9 cellular contexts compared by ENCODE assay signal in the genomic region with DNA sequence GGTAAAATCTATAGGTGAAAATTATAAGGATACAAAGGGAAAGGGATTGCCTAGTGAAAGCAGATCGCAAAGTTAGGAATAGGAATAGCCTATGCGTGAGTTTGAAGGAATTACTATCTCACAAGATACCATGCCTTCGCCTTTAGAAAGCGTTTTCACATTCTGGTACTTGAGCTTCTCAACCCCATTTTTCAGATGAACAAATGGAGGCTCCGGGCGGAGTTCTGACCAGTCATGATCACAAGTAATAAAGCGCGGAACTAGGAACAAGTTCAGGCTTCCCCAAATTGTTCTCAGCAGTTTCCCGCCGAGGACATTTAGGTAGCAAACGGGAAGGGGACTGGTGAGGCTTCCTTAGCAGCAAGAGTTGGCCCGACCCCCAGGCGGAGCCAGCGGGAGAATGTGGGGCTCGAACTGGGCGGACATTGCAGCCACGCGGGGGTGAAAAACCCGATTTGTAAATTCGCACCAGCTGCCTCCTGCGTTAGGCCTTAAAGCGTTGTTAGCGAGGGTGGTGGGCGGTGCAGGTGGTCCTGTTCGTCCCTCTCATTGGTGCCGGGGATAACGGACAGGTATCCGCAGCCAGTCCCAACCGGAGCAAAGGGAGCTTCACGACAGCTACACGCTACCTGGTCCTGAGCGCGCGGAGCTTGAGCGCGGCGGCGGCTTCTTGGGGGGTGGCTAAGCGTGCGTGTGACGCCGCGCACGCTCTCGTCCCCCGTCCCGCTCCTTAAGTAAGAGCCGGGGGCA. TPM values are rescaled to one million over a fixed set of nuclear protein-coding genes. Genes with fewer than 3 reads are reported as not detected.
DNase-seq lines count a peak whose midpoint lies in the region; ATAC-seq, FAIRE-seq and TF ChIP-seq lines count a peak whose summit lies in the region.
"Had no signal": no experiment of that assay in that cellular context is flagged by ENCODE, and none has a peak within 500 bp of the region (broad histone marks: within the 10 kb centered on the region; RNA-seq: fewer than 3 reads in every experiment).

No MANE protein-coding gene starts in this region.

- peaks cover 23% of the 10 kb centered on the region for H3K27me3 ChIP-seq in HUES64 (ENCODE audit: insufficient read depth, low read length)

- peak overlapping the region; percentile 57 for H3K9ac ChIP-seq in HUES64 (ENCODE audit: low read depth, low read length)

- intact Hi-C loops in activated T-helper 1 cell treated with anti-CD3 and anti-CD28 coated beads, Interleukin-12 subunit alpha, Interleukin-12 subunit beta, Interleukin-2, Interleukin-4 antibody, amounts not matched to agents 30 ng/mL and 10 ng/mL and 1 ng/mL, durations not matched to agents 14 hours and 24 hours and 36 hours (cut with micrococcal nuclease), result loop anchor here (1.0 kb wide), 1 partner anchor 15 kb away; the partner anchor contains the start of gene SEMA6C

- H3K9me3 ChIP-seq in HUES64 (ENCODE audit: insufficient read depth, low read depth, low read length), result no peaks in the 10 kb centered on the region

- no peak for TF ChIP-seq CTCF in fibroblast of the aortic adventitia (IDR thresholded peaks at IDR 0.05; ENCODE audit: insufficient read depth, low read length)
- no peak for TF ChIP-seq CTCF in nephron progenitor cell (IDR thresholded peaks at IDR 0.05)

- WGBS in HUES64, result 16% methylated on average over 48 of the region's 48 CpGs

- peak overlapping the region; percentile 40 for H3K27ac Mint-ChIP-seq in activated T-helper 1 cell treated with anti-CD3 and anti-CD28 coated beads, Interleukin-12 subunit alpha, Interleukin-12 subunit beta, Interleukin-2, Interleukin-4 antibody, amounts not matched to agents 30 ng/mL and 10 ng/mL and 1 ng/mL, durations not matched to agents 14 hours and 24 hours and 36 hours
- H3K27ac Mint-ChIP-seq in nephron progenitor cell, result peak overlapping the region; percentile 29
- H3K27ac Mint-ChIP-seq in stimulated activated effector memory CD8-positive, alpha-beta T cell treated with anti-CD3 and anti-CD28 coated beads, Interleukin-12 subunit alpha, Interleukin-12 subunit beta, amount 100 ng/mL, for 72 hours, result peak overlapping the region; percentile 40

- H3K36me3 Mint-ChIP-seq in activated T-helper 1 cell treated with anti-CD3 and anti-CD28 coated beads, Interleukin-12 subunit alpha, Interleukin-12 subunit beta, Interleukin-2, Interleukin-4 antibody, amounts not matched to agents 30 ng/mL and 10 ng/mL and 1 ng/mL, durations not matched to agents 14 hours and 24 hours and 36 hours (ENCODE audit: low read depth), result peaks cover 4% of the 10 kb centered on the region
- H3K36me3 Mint-ChIP-seq in nephron progenitor cell (ENCODE audit: low read depth), result peaks cover 26% of the 10 kb centered on the region
- H3K36me3 Mint-ChIP-seq in stimulated activated effector memory CD8-positive, alpha-beta T cell treated with anti-CD3 and anti-CD28 coated beads, Interleukin-12 subunit alpha, Interleukin-12 subunit beta, amount 100 ng/mL, for 72 hours, result no peaks in the 10 kb centered on the region

- no peaks in the 10 kb centered on the region for H3K4me1 Mint-ChIP-seq in activated T-helper 1 cell treated with anti-CD3 and anti-CD28 coated beads, Interleukin-12 subunit alpha, Interleukin-12 subunit beta, Interleukin-2, Interleukin-4 antibody, amounts not matched to agents 30 ng/mL and 10 ng/mL and 1 ng/mL, durations not matched to agents 14 hours and 24 hours and 36 hours (ENCODE audit: low read depth)
- peaks cover 27% of the 10 kb centered on the region for H3K4me1 Mint-ChIP-seq in nephron progenitor cell
- no peaks in the 10 kb centered on the region for H3K4me1 Mint-ChIP-seq in stimulated activated effector memory CD8-positive, alpha-beta T cell treated with anti-CD3 and anti-CD28 coated beads, Interleukin-12 subunit alpha, Interleukin-12 subunit beta, amount 100 ng/mL, for 72 hours

- peak overlapping the region; percentile 53 for H3K4me3 Mint-ChIP-seq in activated T-helper 1 cell treated with anti-CD3 and anti-CD28 coated beads, Interleukin-12 subunit alpha, Interleukin-12 subunit beta, Interleukin-2, Interleukin-4 antibody, amounts not matched to agents 30 ng/mL and 10 ng/mL and 1 ng/mL, durations not matched to agents 14 hours and 24 hours and 36 hours
- peak overlapping the region; percentile 77 for H3K4me3 Mint-ChIP-seq in nephron progenitor cell
- H3K4me3 Mint-ChIP-seq in stimulated activated effector memory CD8-positive, alpha-beta T cell treated with anti-CD3 and anti-CD28 coated beads, Interleukin-12 subunit alpha, Interleukin-12 subunit beta, amount 100 ng/mL, for 72 hours, result peak overlapping the region; percentile 59

- peak; percentile 58 for DNase-seq in GM18507 (ENCODE audit: extremely low spot score, insufficient read length, low read depth)
- peak; percentile 63 for DNase-seq in activated T-helper 1 cell treated with anti-CD3 and anti-CD28 coated beads, Interleukin-12 subunit alpha, Interleukin-12 subunit beta, Interleukin-2, Interleukin-4 antibody, amounts not matched to agents 30 ng/mL and 10 ng/mL and 1 ng/mL, durations not matched to agents 14 hours and 24 hours and 36 hours (ENCODE audit: low spot score)
- DNase-seq in fibroblast of the aortic adventitia (ENCODE audit: low read depth), result peak; percentile 32
- DNase-seq in nephron progenitor cell, result peak; percentile 85
- peak; percentile 29 to 71 for DNase-seq in stimulated activated effector memory CD8-positive, alpha-beta T cell treated with anti-CD3 and anti-CD28 coated beads, Interleukin-12 subunit alpha, Interleukin-12 subunit beta, amount 100 ng/mL, for 72 hours (ENCODE audit: low spot score in 2 of 2)
- no peak for DNase-seq in HCEC 1CT

- H3K4me3 ChIP-seq in HUES64 (ENCODE audit: low read length) (peak overlapping the region; percentile 56), fibroblast of the aortic adventitia (ENCODE audit: low read depth, low read length) (no peak overlapping the region)

- peak; percentile 60 for FAIRE-seq in GM18507 (lab: Jason Lieb, UNC)

- H3K36me3 ChIP-seq in HUES64 (ENCODE audit: insufficient read depth, low read length), result peaks cover 14% of the 10 kb centered on the region; the same call in 1 of the 2 replicates

- peak overlapping the region; percentile 55; the same call in 1 of the 2 replicates for H3K27ac ChIP-seq in HUES64 (ENCODE audit: low read depth, low read length)
- H3K27ac ChIP-seq: VCaP had no signal

- H3K4me1 ChIP-seq in HUES64 (ENCODE audit: insufficient read depth, low read length), result peaks cover 3% of the 10 kb centered on the region; the same call in 1 of the 2 replicates

- no peaks in the 10 kb centered on the region for H3K9me3 Mint-ChIP-seq in activated T-helper 1 cell treated with anti-CD3 and anti-CD28 coated beads, Interleukin-12 subunit alpha, Interleukin-12 subunit beta, Interleukin-2, Interleukin-4 antibody, amounts not matched to agents 30 ng/mL and 10 ng/mL and 1 ng/mL, durations not matched to agents 14 hours and 24 hours and 36 hours
- no peaks in the 10 kb centered on the region for H3K9me3 Mint-ChIP-seq in nephron progenitor cell
- H3K9me3 Mint-ChIP-seq in stimulated activated effector memory CD8-positive, alpha-beta T cell treated with anti-CD3 and anti-CD28 coated beads, Interleukin-12 subunit alpha, Interleukin-12 subunit beta, amount 100 ng/mL, for 72 hours, result no peaks in the 10 kb centered on the region

- peaks cover 10% of the 10 kb centered on the region for H3K27me3 Mint-ChIP-seq in activated T-helper 1 cell treated with anti-CD3 and anti-CD28 coated beads, Interleukin-12 subunit alpha, Interleukin-12 subunit beta, Interleukin-2, Interleukin-4 antibody, amounts not matched to agents 30 ng/mL and 10 ng/mL and 1 ng/mL, durations not matched to agents 14 hours and 24 hours and 36 hours (ENCODE audit: insufficient read depth)
- H3K27me3 Mint-ChIP-seq in nephron progenitor cell (ENCODE audit: low read depth, poor library complexity), result peaks cover 35% of the 10 kb centered on the region

- ATAC-seq in stimulated activated effector memory CD8-positive, alpha-beta T cell treated with anti-CD3 and anti-CD28 coated beads, Interleukin-12 subunit alpha, Interleukin-12 subunit beta, amount 100 ng/mL, for 72 hours, result peak; percentile 95
- ATAC-seq in GM18873 (IDR thresholded peaks at IDR 0.05; ENCODE audit: low FRiP score, unreplicated experiment), result no peak

RNA-seq across cellular contexts. Expression of gene SEMA6C, which starts 15.4 kb away (rescaled TPM):
- 9.7 TPM for polyA plus RNA-seq in HUES64 (2013, experiment 1 of 2)
- 18.6 TPM for polyA plus RNA-seq in HUES64 (2013, experiment 2 of 2)
- total RNA-seq in activated T-helper 1 cell treated with anti-CD3 and anti-CD28 coated beads, Interleukin-12 subunit alpha, Interleukin-12 subunit beta, Interleukin-2, Interleukin-4 antibody, amounts not matched to agents 30 ng/mL and 10 ng/mL and 1 ng/mL, durations not matched to agents 14 hours and 24 hours and 36 hours, result 3.6 and 4.3 TPM in 2 replicates
- 1.6 and 2.9 TPM in 2 replicates for total RNA-seq in fibroblast of the aortic adventitia (ENCODE audit: low replicate concordance)

RNA-seq across cellular contexts. Expression of gene TNFAIP8L2, which starts 25.4 kb away (rescaled TPM):
- not detected for polyA plus RNA-seq in HUES64 (2013, experiment 1 of 2)
- polyA plus RNA-seq in HUES64 (2013, experiment 2 of 2), result not detected
- total RNA-seq in activated T-helper 1 cell treated with anti-CD3 and anti-CD28 coated beads, Interleukin-12 subunit alpha, Interleukin-12 subunit beta, Interleukin-2, Interleukin-4 antibody, amounts not matched to agents 30 ng/mL and 10 ng/mL and 1 ng/mL, durations not matched to agents 14 hours and 24 hours and 36 hours, result 38.0 and 38.5 TPM in 2 replicates
- total RNA-seq in fibroblast of the aortic adventitia (ENCODE audit: low replicate concordance), result not detected in 2 replicates

RNA-seq across cellular contexts. Expression of gene LYSMD1, which starts 34.7 kb away (rescaled TPM):
- polyA plus RNA-seq in HUES64 (2013, experiment 1 of 2), result 5.7 TPM
- polyA plus RNA-seq in HUES64 (2013, experiment 2 of 2), result 4.7 TPM
- 4.0 and 5.0 TPM in 2 replicates for total RNA-seq in activated T-helper 1 cell treated with anti-CD3 and anti-CD28 coated beads, Interleukin-12 subunit alpha, Interleukin-12 subunit beta, Interleukin-2, Interleukin-4 antibody, amounts not matched to agents 30 ng/mL and 10 ng/mL and 1 ng/mL, durations not matched to agents 14 hours and 24 hours and 36 hours
- 7.5 and 12.5 TPM in 2 replicates for total RNA-seq in fibroblast of the aortic adventitia (ENCODE audit: low replicate concordance)

RNA-seq across cellular contexts. Expression of gene SCNM1, which starts 34.9 kb away (rescaled TPM):
- polyA plus RNA-seq in HUES64 (2013, experiment 1 of 2), result 41.9 TPM
- 43.9 TPM for polyA plus RNA-seq in HUES64 (2013, experiment 2 of 2)
- 111 and 117 TPM in 2 replicates for total RNA-seq in activated T-helper 1 cell treated with anti-CD3 and anti-CD28 coated beads, Interleukin-12 subunit alpha, Interleukin-12 subunit beta, Interleukin-2, Interleukin-4 antibody, amounts not matched to agents 30 ng/mL and 10 ng/mL and 1 ng/mL, durations not matched to agents 14 hours and 24 hours and 36 hours
- total RNA-seq in fibroblast of the aortic adventitia (ENCODE audit: low replicate concordance), result 38.0 and 48.4 TPM in 2 replicates

RNA-seq across cellular contexts. Expression of gene TMOD4, which starts 44.8 kb away (rescaled TPM):
- polyA plus RNA-seq in HUES64 (2013, experiment 1 of 2), result not detected
- polyA plus RNA-seq in HUES64 (2013, experiment 2 of 2), result not detected
- total RNA-seq in activated T-helper 1 cell treated with anti-CD3 and anti-CD28 coated beads, Interleukin-12 subunit alpha, Interleukin-12 subunit beta, Interleukin-2, Interleukin-4 antibody, amounts not matched to agents 30 ng/mL and 10 ng/mL and 1 ng/mL, durations not matched to agents 14 hours and 24 hours and 36 hours, result 2.6 and 2.9 TPM in 2 replicates
- total RNA-seq in fibroblast of the aortic adventitia (ENCODE audit: low replicate concordance), result 0.54 TPM in 1 of 2 replicates, not detected in the other

Comparison
In these comparisons a context has a peak if more than half of its experiments do, and no peak if none do; other contexts are left out.
1. RNA of gene TNFAIP8L2, which starts 25.4 kb away (total RNA-seq): 38.0 to 38.5 TPM in activated T-helper 1 cell treated with anti-CD3 and anti-CD28 coated beads, Interleukin-12 subunit alpha, Interleukin-12 subunit beta, Interleukin-2, Interleukin-4 antibody, amounts not matched to agents 30 ng/mL and 10 ng/mL and 1 ng/mL, durations not matched to agents 14 hours and 24 hours and 36 hours; not detected in fibroblast of the aortic adventitia; every median in the first group is over 10 times any median in the second.
2. Peak in every context shown above with its lines, with median percentiles within 50 percentile points of each other: H3K27ac Mint-ChIP-seq and H3K4me3 Mint-ChIP-seq.